ENCODE assay signal across 18 cellular contexts in the genomic region with DNA sequence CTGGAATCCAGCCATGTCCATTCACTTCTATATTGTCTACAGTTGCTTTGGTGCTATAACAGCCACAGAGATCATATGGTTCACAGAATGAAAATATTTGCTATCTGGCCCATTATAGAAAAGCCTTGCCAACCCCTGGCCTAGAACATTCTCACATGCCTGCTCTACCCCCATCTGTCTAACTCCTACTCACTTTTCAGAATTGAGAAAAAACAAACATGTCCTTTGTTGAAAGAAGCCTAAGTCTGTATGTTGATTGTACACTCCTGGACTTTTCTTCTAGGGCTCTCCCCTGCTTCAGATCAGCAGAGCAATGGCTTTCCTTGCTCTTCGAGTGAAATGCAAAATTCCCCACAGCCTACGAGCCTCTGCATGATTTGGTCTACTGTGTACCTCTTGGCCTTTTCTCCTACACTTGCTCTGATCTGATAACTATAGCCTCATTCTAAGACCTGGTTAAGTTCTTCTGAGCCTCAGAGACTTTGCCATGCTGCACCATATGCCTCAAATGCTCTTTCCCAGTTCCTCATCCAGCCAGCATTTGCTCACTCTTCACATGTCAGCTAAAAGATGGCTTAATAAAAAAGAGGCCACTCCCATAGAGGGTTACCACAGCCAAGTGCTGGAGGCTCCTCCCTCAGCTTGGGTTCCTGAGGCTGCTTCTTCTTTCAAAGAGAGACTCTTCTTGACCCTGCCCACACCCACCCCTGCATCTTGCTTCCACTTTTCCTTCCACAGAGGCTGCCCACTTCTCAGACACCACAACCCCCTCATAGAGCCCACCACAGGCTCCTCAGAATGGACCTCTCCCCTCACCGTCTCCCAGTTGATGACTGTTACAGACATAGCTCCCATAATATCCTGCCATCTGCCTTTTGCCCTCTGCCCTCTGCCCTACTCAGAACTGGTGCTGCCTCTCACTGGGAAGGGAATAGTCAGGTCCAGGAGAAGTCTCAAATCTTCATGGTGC. TPM values are rescaled to one million over a fixed set of nuclear protein-coding genes. Genes with fewer than 3 reads are reported as not detected.
A peak's percentile ranks its signal among the peaks of the same experiment; 100 is the strongest.
DNase-seq lines count a peak whose midpoint lies in the region; ATAC-seq and TF ChIP-seq lines count a peak whose summit lies in the region.
"Had no signal": no experiment of that assay in that cellular context is flagged by ENCODE, and none has a peak within 500 bp of the region (broad histone marks: within the 10 kb centered on the region; RNA-seq: fewer than 3 reads in every experiment).

No MANE protein-coding gene starts in this region.

- TF ChIP-seq POLR2A in esophagus muscularis mucosa (IDR thresholded peaks at IDR 0.05; ENCODE audit: low read depth), result no peak
- TF ChIP-seq POLR2A in gastrocnemius medialis (IDR thresholded peaks at IDR 0.05), result no peak

- H3K79me2 ChIP-seq in Loucy (ENCODE audit: insufficient read depth, low read length) (no peaks in the 10 kb centered on the region), OCI-LY3 (ENCODE audit: low read length) (no peaks in the 10 kb centered on the region)

- intact Hi-C loops in esophagus muscularis mucosa (cut with DNase I), result no loop called here
- intact Hi-C loops in gastrocnemius medialis (cut with DNase I; ENCODE audit: low total_unique reads), result no loop called here

- ATAC-seq in gastrocnemius medialis (peak in 1 of 2 donors; percentile 44), GM18909 (IDR thresholded peaks at IDR 0.05; ENCODE audit: poor library complexity, unreplicated experiment) (no peak), GM21526 (IDR thresholded peaks at IDR 0.05; ENCODE audit: low FRiP score, unreplicated experiment) (no peak)

- H2AFZ ChIP-seq in Loucy (ENCODE audit: low read length) (peak overlapping the region; percentile 24), OCI-LY3 (ENCODE audit: low read depth, low read length) (no peak overlapping the region)

- H3K9ac ChIP-seq in Loucy (ENCODE audit: low read depth, low read length, poor library complexity, severe bottlenecking) (no peak overlapping the region), OCI-LY3 (ENCODE audit: low read length) (no peak overlapping the region)
- H3K9ac ChIP-seq: KMS-11 had no signal

- no peaks in the 10 kb centered on the region for H3K27me3 ChIP-seq in Loucy (ENCODE audit: insufficient read depth, low read length, poor library complexity, severe bottlenecking)
- H3K27me3 ChIP-seq in OCI-LY3 (ENCODE audit: low read depth, low read length), result peaks cover 12% of the 10 kb centered on the region; the same call in 1 of the 2 replicates
- no peaks in the 10 kb centered on the region for H3K27me3 ChIP-seq in esophagus muscularis mucosa
- no peaks in the 10 kb centered on the region for H3K27me3 ChIP-seq in gastrocnemius medialis
- H3K27me3 ChIP-seq: colonic mucosa, tibial artery had no signal

- no peaks in the 10 kb centered on the region for H3K36me3 ChIP-seq in Loucy (ENCODE audit: insufficient read depth, low read length)
- H3K36me3 ChIP-seq in OCI-LY3 (replicated peaks; ENCODE audit: low read depth, low read length), result no peaks in the 10 kb centered on the region
- no peaks in the 10 kb centered on the region for H3K36me3 ChIP-seq in esophagus muscularis mucosa
- no peaks in the 10 kb centered on the region for H3K36me3 ChIP-seq in gastrocnemius medialis
- H3K36me3 ChIP-seq: colonic mucosa, tibial artery had no signal

- H3F3A ChIP-seq in Loucy (ENCODE audit: low read depth), result no peaks in the 10 kb centered on the region

- DNase-seq in esophagus muscularis mucosa (ENCODE audit: extremely low spot score), result peak; percentile 90
- DNase-seq in gastrocnemius medialis, result peak; percentile 3 to 17
- DNase-seq in HPDE6-E6E7 (ENCODE audit: extremely low spot score), result no peak
- no peak for DNase-seq in activated T-cell treated with anti-CD3 and anti-CD28 coated beads, Interleukin-2, amount 50 U/mL, for 1 hour
- DNase-seq: activated CD4-positive, alpha-beta memory T cell treated with anti-CD3 and anti-CD28 coated beads for 36 hours; activated naive CD4-positive, alpha-beta T cell treated with anti-CD3 and anti-CD28 coated beads, Interleukin-2, amount 50 U/mL, for 16 hours; activated T-cell treated with anti-CD3 and anti-CD28 coated beads, Interleukin-2, amount 50 U/mL, for 24 hours; colonic mucosa; natural killer cell; NCI-H345 had no signal

- in situ Hi-C loops in gastrocnemius medialis (cut with MboI; ENCODE audit: low sequenced_read_pairs in 4 of 4), result no loop called here

- H3K9me2 ChIP-seq in Loucy (replicated peaks; ENCODE audit: low read depth, low read length), result no peaks in the 10 kb centered on the region

- H3K4me2 ChIP-seq in Loucy (ENCODE audit: low read depth, low read length, poor library complexity, severe bottlenecking), result no peak overlapping the region
- H3K4me2 ChIP-seq in OCI-LY3 (ENCODE audit: low read length), result peak overlapping the region; percentile 29
- H3K4me2 ChIP-seq: KMS-11 had no signal

- H3K9me3 ChIP-seq in Loucy (ENCODE audit: insufficient read depth, low read depth, low read length) (no peaks in the 10 kb centered on the region), OCI-LY3 (ENCODE audit: insufficient read depth, low read length) (no peaks in the 10 kb centered on the region), esophagus muscularis mucosa (no peaks in the 10 kb centered on the region), gastrocnemius medialis (no peaks in the 10 kb centered on the region)
- H3K9me3 ChIP-seq: colonic mucosa, tibial artery had no signal

- peak overlapping the region; percentile 18; the same call in 1 of the 2 replicates for H3K27ac ChIP-seq in OCI-LY3 (ENCODE audit: low read length)
- H3K27ac ChIP-seq in esophagus muscularis mucosa (replicated peaks in 1 of 4), result no peak overlapping the region
- no peak overlapping the region for H3K27ac ChIP-seq in gastrocnemius medialis
- H3K27ac ChIP-seq: colonic mucosa, KMS-11, tibial artery had no signal

- no peak overlapping the region for H3K4me3 ChIP-seq in Loucy (ENCODE audit: low read length, poor library complexity, severe bottlenecking)
- H3K4me3 ChIP-seq in OCI-LY3 (ENCODE audit: low read length), result no peak overlapping the region
- H3K4me3 ChIP-seq in esophagus muscularis mucosa, result no peak overlapping the region
- no peak overlapping the region for H3K4me3 ChIP-seq in gastrocnemius medialis
- H3K4me3 ChIP-seq: colonic mucosa, tibial artery had no signal

- WGBS in esophagus muscularis mucosa, result 62% methylated on average over 3 of the region's 3 CpGs

- TF ChIP-seq CTCF in Loucy (conservative IDR thresholded peaks at IDR 0.05; ENCODE audit: low read length) (no peak), OCI-LY3 (IDR thresholded peaks at IDR 0.05; ENCODE audit: low read depth, low read length) (no peak), esophagus muscularis mucosa (IDR thresholded peaks at IDR 0.05) (no peak), gastrocnemius medialis (IDR thresholded peaks at IDR 0.05 in 4 of 5, conservative IDR thresholded peaks at IDR 0.05 in 1 of 5) (no peak)

- H3K4me1 ChIP-seq in Loucy (ENCODE audit: insufficient read depth, low read length, poor library complexity, severe bottlenecking) (peaks cover 4% of the 10 kb centered on the region), OCI-LY3 (ENCODE audit: low read length) (peaks cover 19% of the 10 kb centered on the region), esophagus muscularis mucosa (peaks cover 0 to 4% (median 0%) of the 10 kb centered on the region in 4 donors), gastrocnemius medialis (no peaks in the 10 kb centered on the region)
- H3K4me1 ChIP-seq: colonic mucosa, tibial artery had no signal

- no peaks in the 10 kb centered on the region for H4K20me1 ChIP-seq in Loucy (ENCODE audit: insufficient read depth, low read length, poor library complexity, severe bottlenecking)
- no peaks in the 10 kb centered on the region for H4K20me1 ChIP-seq in OCI-LY3 (ENCODE audit: insufficient read depth, low read length)

- TF ChIP-seq EP300 in esophagus muscularis mucosa (IDR thresholded peaks at IDR 0.05), result no peak

RNA-seq across cellular contexts. Expression of gene DCLK3, which starts 22.9 kb away (rescaled TPM):
- total RNA-seq in esophagus muscularis mucosa (under 1 TPM; under 0.01 to 0.33 (median 0.21) TPM), gastrocnemius medialis (under 1 TPM; 0.10 to 0.55 (median 0.47) TPM)
- total RNA-seq: activated CD4-positive, alpha-beta memory T cell treated with anti-CD3 and anti-CD28 coated beads for 36 hours; B cell; natural killer cell; SK-MEL-5 had no signal

Comparison
In these comparisons a context has a peak if more than half of its experiments do, and no peak if none do; other contexts are left out.
1. DNase-seq: peak in esophagus muscularis mucosa (single experiment) and gastrocnemius medialis (2 of 2); none in HPDE6-E6E7 (single experiment) and activated T-cell treated with anti-CD3 and anti-CD28 coated beads, Interleukin-2, amount 50 U/mL, for 1 hour (single experiment).